In genomic region chr1:183306317-183307042, GRCh38 we compare ENCODE assay signal across 10 cellular contexts.
A peak's percentile ranks its signal among the peaks of the same experiment; 100 is the strongest.
DNase-seq lines count a peak whose midpoint lies in the region; ATAC-seq, FAIRE-seq and TF ChIP-seq lines count a peak whose summit lies in the region.
"Had no signal": no experiment of that assay in that cellular context is flagged by ENCODE, and none has a peak within 500 bp of the region (broad histone marks: within the 10 kb centered on the region; RNA-seq: fewer than 3 reads in every experiment).

No MANE protein-coding gene starts in this region.

- peaks cover 85% of the 10 kb centered on the region for H3K4me1 Mint-ChIP-seq in nephron progenitor cell

- TF ChIP-seq EP300 in GM12878 (IDR thresholded peaks at IDR 0.05; ENCODE audit: borderline replicate concordance in 1 of 2, control insufficient read depth in 1 of 2, low read depth in 2 of 2, low read length in 2 of 2): no peak

- H3K27me3 ChIP-seq in GM12878 (replicated peaks in 1 of 2; ENCODE audit: control insufficient read depth in 2 of 2, insufficient read depth in 2 of 2, low read length in 1 of 2): no peaks in the 10 kb centered on the region

- TF ChIP-seq RAD21 in GM12878 (IDR thresholded peaks at IDR 0.05; ENCODE audit: insufficient read depth, low read depth, low read length): 0 out of 2 replicates have a peak, but pooled peaks have one; percentile 6

- no peak overlapping the region for H3K27ac Mint-ChIP-seq in nephron progenitor cell

- H3K9ac ChIP-seq in GM12878 (ENCODE audit: control insufficient read depth, insufficient read depth, low read length): no peak overlapping the region

- peak; percentile 57 for DNase-seq in GM12865 (ENCODE audit: low read depth)
- peak; percentile 30 for DNase-seq in HuH-7 (ENCODE audit: low spot score)
- no peak for DNase-seq in GM12878 (ENCODE audit: low read depth, low spot score)
- no peak for DNase-seq in nephron progenitor cell
- no peak for DNase-seq in NCI-H2029 (lab: John Stamatoyannopoulos, UW)
- DNase-seq in anterior cingulate cortex (lab: John Stamatoyannopoulos, UW): no peak
- DNase-seq: SHP77 treated with DMSO at 0.1 percent for 48 hours had no signal

- H3K9me3 ChIP-seq in GM12878 (replicated peaks; ENCODE audit: control insufficient read depth, insufficient read depth, low read length): no peaks in the 10 kb centered on the region
- H3K9me3 ChIP-seq: neutrophil had no signal

- TF ChIP-seq POLR2A in GM12878 (IDR thresholded peaks at IDR 0.05; ENCODE audit: low read depth, low read length): no peak

- in situ Hi-C loops in GM12878 (cut with MboI): no loop called here

- intact Hi-C loops in GM12878 (cut with micrococcal nuclease; ENCODE audit: unreplicated experiment): loop anchor here (2.0 kb wide), 1 partner anchor 18 kb away; no protein-coding TSS in a partner anchor

- peaks cover 7% of the 10 kb centered on the region for H3K36me3 Mint-ChIP-seq in nephron progenitor cell (ENCODE audit: low read depth)

- no peak overlapping the region for H2AFZ ChIP-seq in GM12878 (ENCODE audit: control insufficient read depth, low read depth, low read length)

- H3K27me3 Mint-ChIP-seq in nephron progenitor cell (ENCODE audit: low read depth, poor library complexity): no peaks in the 10 kb centered on the region

- no peaks in the 10 kb centered on the region for H3K36me3 ChIP-seq in GM12878 (ENCODE audit: control insufficient read depth in 2 of 2, insufficient read depth in 2 of 2, low read length in 1 of 2)
- H3K36me3 ChIP-seq: neutrophil had no signal

- SMC1A ChIA-PET in GM12878 (lab: Charles Lee; ENCODE audit: uncharacterized antibody, unreplicated experiment): interaction anchor here (0.9 to 4.8 kb wide), 10 partner anchors 10 to 344 kb away, joined by 3 to 48 read pairs (median 6); no protein-coding TSS in a partner anchor

- CTCF ChIA-PET in GM12878 (lab: Yijun Ruan, JAX): interaction anchor here (0.6 to 2.9 kb wide), 14 partner anchors 9 to 440 kb away, joined by 3 to 48 read pairs (median 4); no protein-coding TSS in a partner anchor

- WGBS in GM12878 (ENCODE audit: insufficient coverage, insufficient replicate concordance, low lambda C conversion rate, missing lambda C conversion rate): 9% methylated on average over 5 of the region's 5 CpGs

- POLR2A ChIA-PET in GM12878 (lab: Charles Lee): interaction anchor here (0.6 to 1.3 kb wide), 10 partner anchors 10 to 301 kb away, joined by 3 to 6 read pairs (median 3); partner anchors contain the start of gene NCF2

- H3K4me1 ChIP-seq in GM12878 (ENCODE audit: control insufficient read depth, insufficient read depth, low read length): peaks cover 12% of the 10 kb centered on the region

- RAD21 ChIA-PET in GM12878 (lab: Charles Lee; ENCODE audit: unreplicated experiment): interaction anchor here (0.9 to 5.5 kb wide), 7 partner anchors 8 to 344 kb away, joined by 3 to 50 read pairs (median 7); no protein-coding TSS in a partner anchor

- no peaks in the 10 kb centered on the region for H3K79me2 ChIP-seq in GM12878 (ENCODE audit: control insufficient read depth, insufficient read depth, low read length)

- ATAC-seq in GM12878 (peak; percentile 75), GM21515 (IDR thresholded peaks at IDR 0.05; ENCODE audit: unreplicated experiment) (no peak), GM19463 (IDR thresholded peaks at IDR 0.05; ENCODE audit: unreplicated experiment) (no peak)

- H4K20me1 ChIP-seq in GM12878 (ENCODE audit: control insufficient read depth, insufficient read depth): no peaks in the 10 kb centered on the region

- peak overlapping the region; percentile 47; the same call in 1 of the 2 replicates for H3K4me2 ChIP-seq in GM12878 (ENCODE audit: control insufficient read depth, insufficient read depth)

- H3K27ac ChIP-seq in GM12878 (ENCODE audit: control insufficient read depth, insufficient read depth): no peak overlapping the region
- H3K27ac ChIP-seq: neutrophil had no signal

- H3K4me3 ChIP-seq in GM12865 (ENCODE audit: low read depth, low read length): no peak overlapping the region
- no peak overlapping the region for H3K4me3 ChIP-seq in GM12878

- peak; percentile 37 for TF ChIP-seq CTCF in GM12865 (IDR thresholded peaks at IDR 0.05; ENCODE audit: insufficient read depth, low read depth, low read length, missing control alignments)
- TF ChIP-seq CTCF in GM12878 (IDR thresholded peaks at IDR 0.05 in 2 of 3, conservative IDR thresholded peaks at IDR 0.05 in 1 of 3; ENCODE audit: control insufficient read depth in 2 of 3, extremely low read depth in 1 of 3, insufficient read depth in 1 of 3, low read depth in 3 of 3, low read length in 3 of 3): peak; percentile 38 to 48 (median 48); a peak in 5 of 6 replicates
- TF ChIP-seq CTCF in nephron progenitor cell (IDR thresholded peaks at IDR 0.05): peak; percentile 49

- FAIRE-seq in GM12878 (lab: Jason Lieb, UNC): peak; percentile 7

- H3K9me3 Mint-ChIP-seq in nephron progenitor cell: peaks cover 17% of the 10 kb centered on the region

- BruUV-seq in GM12878 (replicated peaks; lab: Mats Ljungman, UMichigan): no TSS peak

- no peak overlapping the region for H3K4me3 Mint-ChIP-seq in nephron progenitor cell

TF ChIP-seq in GM12878, 131 proteins besides CTCF, POLR2A, EP300 and RAD21 (continues in another document):
- TF ChIP-seq SMARCA5 (IDR thresholded peaks at IDR 0.05) (0 out of 2 replicates have a peak, but pooled peaks have one; percentile 19), KDM1A (IDR thresholded peaks at IDR 0.05; ENCODE audit: borderline replicate concordance) (no peak), ZNF687 (IDR thresholded peaks at IDR 0.05) (peak; percentile 60), TCF3 (IDR thresholded peaks at IDR 0.05; ENCODE audit: borderline replicate concordance, insufficient read depth, low read depth, low read length) (peak; percentile 62; the same call in 1 of the 2 replicates), SP1 (IDR thresholded peaks at IDR 0.05; ENCODE audit: low read depth, low read length) (no peak), POLR2AphosphoS2 (IDR thresholded peaks at IDR 0.05; ENCODE audit: low read depth, low read length) (no peak), IRF4 (IDR thresholded peaks at IDR 0.05; ENCODE audit: low read depth, low read length) (no peak), NR2F1 (conservative IDR thresholded peaks at IDR 0.05) (peak; percentile 76), EED (IDR thresholded peaks at IDR 0.05; ENCODE audit: low read depth) (no peak), SIN3A (IDR thresholded peaks at IDR 0.05; ENCODE audit: low read depth, low read length) (no peak), BACH1 (IDR thresholded peaks at IDR 0.05; ENCODE audit: borderline replicate concordance) (no peak), ZBTB33 (IDR thresholded peaks at IDR 0.05) (no peak), RAD51 (IDR thresholded peaks at IDR 0.05) (0 out of 2 replicates have a peak, but pooled peaks have one; percentile 7)

Comparison
In these comparisons a context has a peak if more than half of its experiments do, and no peak if none do; other contexts are left out.
1. DNase-seq: peak in GM12865 (single experiment) and HuH-7 (single experiment); none in GM12878 (single experiment), nephron progenitor cell (single experiment), NCI-H2029 (single experiment) and anterior cingulate cortex (0 of 58).
2. Peak in every context shown above with its lines, with median percentiles within 50 percentile points of each other: CTCF ChIP-seq.